Comparison of ENCODE assay signal across 1 cellular context in genomic region chr19:4987286-4987685, GRCh38.
TF ChIP-seq lines count a peak whose summit lies in the region.

No MANE protein-coding gene starts in this region.

TF ChIP-seq in K562, 482 proteins besides CTCF, POLR2A, EP300 and RAD21 (continued from another document and continues in another):
- TF ChIP-seq, protein P1, sequence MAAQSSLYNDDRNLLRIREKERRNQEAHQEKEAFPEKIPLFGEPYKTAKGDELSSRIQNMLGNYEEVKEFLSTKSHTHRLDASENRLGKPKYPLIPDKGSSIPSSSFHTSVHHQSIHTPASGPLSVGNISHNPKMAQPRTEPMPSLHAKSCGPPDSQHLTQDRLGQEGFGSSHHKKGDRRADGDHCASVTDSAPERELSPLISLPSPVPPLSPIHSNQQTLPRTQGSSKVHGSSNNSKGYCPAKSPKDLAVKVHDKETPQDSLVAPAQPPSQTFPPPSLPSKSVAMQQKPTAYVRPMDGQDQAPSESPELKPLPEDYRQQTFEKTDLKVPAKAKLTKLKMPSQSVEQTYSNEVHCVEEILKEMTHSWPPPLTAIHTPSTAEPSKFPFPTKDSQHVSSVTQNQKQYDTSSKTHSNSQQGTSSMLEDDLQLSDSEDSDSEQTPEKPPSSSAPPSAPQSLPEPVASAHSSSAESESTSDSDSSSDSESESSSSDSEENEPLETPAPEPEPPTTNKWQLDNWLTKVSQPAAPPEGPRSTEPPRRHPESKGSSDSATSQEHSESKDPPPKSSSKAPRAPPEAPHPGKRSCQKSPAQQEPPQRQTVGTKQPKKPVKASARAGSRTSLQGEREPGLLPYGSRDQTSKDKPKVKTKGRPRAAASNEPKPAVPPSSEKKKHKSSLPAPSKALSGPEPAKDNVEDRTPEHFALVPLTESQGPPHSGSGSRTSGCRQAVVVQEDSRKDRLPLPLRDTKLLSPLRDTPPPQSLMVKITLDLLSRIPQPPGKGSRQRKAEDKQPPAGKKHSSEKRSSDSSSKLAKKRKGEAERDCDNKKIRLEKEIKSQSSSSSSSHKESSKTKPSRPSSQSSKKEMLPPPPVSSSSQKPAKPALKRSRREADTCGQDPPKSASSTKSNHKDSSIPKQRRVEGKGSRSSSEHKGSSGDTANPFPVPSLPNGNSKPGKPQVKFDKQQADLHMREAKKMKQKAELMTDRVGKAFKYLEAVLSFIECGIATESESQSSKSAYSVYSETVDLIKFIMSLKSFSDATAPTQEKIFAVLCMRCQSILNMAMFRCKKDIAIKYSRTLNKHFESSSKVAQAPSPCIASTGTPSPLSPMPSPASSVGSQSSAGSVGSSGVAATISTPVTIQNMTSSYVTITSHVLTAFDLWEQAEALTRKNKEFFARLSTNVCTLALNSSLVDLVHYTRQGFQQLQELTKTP (IDR thresholded peaks at IDR 0.05; ENCODE audit: low read depth in 1 of 2, partially characterized antibody in 2 of 2) = no peak
- TF ChIP-seq SMC3 (conservative IDR thresholded peaks at IDR 0.05; ENCODE audit: insufficient read depth, low read depth, low read length) = no peak
- TF ChIP-seq MBD2 (IDR thresholded peaks at IDR 0.05; ENCODE audit: borderline replicate concordance, low read depth) = no peak
- no peak for TF ChIP-seq CSDE1 (IDR thresholded peaks at IDR 0.05)
- TF ChIP-seq NFYB (IDR thresholded peaks at IDR 0.05; ENCODE audit: extremely low read depth, insufficient read length) = no peak
- no peak for TF ChIP-seq ZNF780A (CRISPR knock-in tag; IDR thresholded peaks at IDR 0.05)
- TF ChIP-seq C11orf30 (IDR thresholded peaks at IDR 0.05; ENCODE audit: low read depth) = no peak
- TF ChIP-seq NR3C1 (CRISPR knock-in tag; IDR thresholded peaks at IDR 0.05) = no peak
- no peak for TF ChIP-seq GTF2F1 (IDR thresholded peaks at IDR 0.05; ENCODE audit: low read depth, low read length)
- no peak for TF ChIP-seq HOMEZ (CRISPR knock-in tag; IDR thresholded peaks at IDR 0.05)
- TF ChIP-seq, protein P2, sequence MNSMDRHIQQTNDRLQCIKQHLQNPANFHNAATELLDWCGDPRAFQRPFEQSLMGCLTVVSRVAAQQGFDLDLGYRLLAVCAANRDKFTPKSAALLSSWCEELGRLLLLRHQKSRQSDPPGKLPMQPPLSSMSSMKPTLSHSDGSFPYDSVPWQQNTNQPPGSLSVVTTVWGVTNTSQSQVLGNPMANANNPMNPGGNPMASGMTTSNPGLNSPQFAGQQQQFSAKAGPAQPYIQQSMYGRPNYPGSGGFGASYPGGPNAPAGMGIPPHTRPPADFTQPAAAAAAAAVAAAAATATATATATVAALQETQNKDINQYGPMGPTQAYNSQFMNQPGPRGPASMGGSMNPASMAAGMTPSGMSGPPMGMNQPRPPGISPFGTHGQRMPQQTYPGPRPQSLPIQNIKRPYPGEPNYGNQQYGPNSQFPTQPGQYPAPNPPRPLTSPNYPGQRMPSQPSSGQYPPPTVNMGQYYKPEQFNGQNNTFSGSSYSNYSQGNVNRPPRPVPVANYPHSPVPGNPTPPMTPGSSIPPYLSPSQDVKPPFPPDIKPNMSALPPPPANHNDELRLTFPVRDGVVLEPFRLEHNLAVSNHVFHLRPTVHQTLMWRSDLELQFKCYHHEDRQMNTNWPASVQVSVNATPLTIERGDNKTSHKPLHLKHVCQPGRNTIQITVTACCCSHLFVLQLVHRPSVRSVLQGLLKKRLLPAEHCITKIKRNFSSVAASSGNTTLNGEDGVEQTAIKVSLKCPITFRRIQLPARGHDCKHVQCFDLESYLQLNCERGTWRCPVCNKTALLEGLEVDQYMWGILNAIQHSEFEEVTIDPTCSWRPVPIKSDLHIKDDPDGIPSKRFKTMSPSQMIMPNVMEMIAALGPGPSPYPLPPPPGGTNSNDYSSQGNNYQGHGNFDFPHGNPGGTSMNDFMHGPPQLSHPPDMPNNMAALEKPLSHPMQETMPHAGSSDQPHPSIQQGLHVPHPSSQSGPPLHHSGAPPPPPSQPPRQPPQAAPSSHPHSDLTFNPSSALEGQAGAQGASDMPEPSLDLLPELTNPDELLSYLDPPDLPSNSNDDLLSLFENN (IDR thresholded peaks at IDR 0.05; ENCODE audit: low read depth in 2 of 2, low read length in 2 of 2) = no peak
- no peak for TF ChIP-seq CEBPB (tag; IDR thresholded peaks at IDR 0.05)
- TF ChIP-seq STAG1 (CRISPR knock-in tag; IDR thresholded peaks at IDR 0.05; ENCODE audit: borderline replicate concordance) = no peak
- no peak for TF ChIP-seq POU5F1 (IDR thresholded peaks at IDR 0.05; ENCODE audit: borderline replicate concordance, low read depth, low read length, partially characterized antibody)
- no peak for TF ChIP-seq POLR2H (tag; IDR thresholded peaks at IDR 0.05; ENCODE audit: low read depth)
- no peak for TF ChIP-seq ZNF584 (CRISPR knock-in tag; IDR thresholded peaks at IDR 0.05; ENCODE audit: low read depth)
- TF ChIP-seq ETV1 (tag; conservative IDR thresholded peaks at IDR 0.05; ENCODE audit: low read depth) = no peak
- TF ChIP-seq SRSF1 (IDR thresholded peaks at IDR 0.05; ENCODE audit: low read depth, low read length) = no peak
- TF ChIP-seq MCM7 (IDR thresholded peaks at IDR 0.05) = no peak
- TF ChIP-seq EWSR1 (IDR thresholded peaks at IDR 0.05; ENCODE audit: borderline replicate concordance, low read depth, partially characterized antibody) = no peak
- TF ChIP-seq ZBTB1 (CRISPR knock-in tag; IDR thresholded peaks at IDR 0.05; ENCODE audit: borderline replicate concordance, low read depth) = no peak
- TF ChIP-seq ZBTB40 (IDR thresholded peaks at IDR 0.05) = no peak
- TF ChIP-seq ZBTB40 (CRISPR knock-in tag; IDR thresholded peaks at IDR 0.05) = no peak
- no peak for TF ChIP-seq ESRRB (CRISPR knock-in tag; IDR thresholded peaks at IDR 0.05; ENCODE audit: borderline replicate concordance)
- TF ChIP-seq L3MBTL2 (IDR thresholded peaks at IDR 0.05) = no peak
- no peak for TF ChIP-seq ZNF586 (CRISPR knock-in tag; conservative IDR thresholded peaks at IDR 0.05)
- no peak for TF ChIP-seq SMARCC2 (IDR thresholded peaks at IDR 0.05; ENCODE audit: low read depth)
- TF ChIP-seq ATF7 (IDR thresholded peaks at IDR 0.05) = 0 out of 2 replicates have a peak, but pooled peaks have one; percentile 20
- no peak for TF ChIP-seq ZNF707 (CRISPR knock-in tag; conservative IDR thresholded peaks at IDR 0.05)
- TF ChIP-seq, protein P3, sequence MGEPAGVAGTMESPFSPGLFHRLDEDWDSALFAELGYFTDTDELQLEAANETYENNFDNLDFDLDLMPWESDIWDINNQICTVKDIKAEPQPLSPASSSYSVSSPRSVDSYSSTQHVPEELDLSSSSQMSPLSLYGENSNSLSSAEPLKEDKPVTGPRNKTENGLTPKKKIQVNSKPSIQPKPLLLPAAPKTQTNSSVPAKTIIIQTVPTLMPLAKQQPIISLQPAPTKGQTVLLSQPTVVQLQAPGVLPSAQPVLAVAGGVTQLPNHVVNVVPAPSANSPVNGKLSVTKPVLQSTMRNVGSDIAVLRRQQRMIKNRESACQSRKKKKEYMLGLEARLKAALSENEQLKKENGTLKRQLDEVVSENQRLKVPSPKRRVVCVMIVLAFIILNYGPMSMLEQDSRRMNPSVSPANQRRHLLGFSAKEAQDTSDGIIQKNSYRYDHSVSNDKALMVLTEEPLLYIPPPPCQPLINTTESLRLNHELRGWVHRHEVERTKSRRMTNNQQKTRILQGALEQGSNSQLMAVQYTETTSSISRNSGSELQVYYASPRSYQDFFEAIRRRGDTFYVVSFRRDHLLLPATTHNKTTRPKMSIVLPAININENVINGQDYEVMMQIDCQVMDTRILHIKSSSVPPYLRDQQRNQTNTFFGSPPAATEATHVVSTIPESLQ (CRISPR knock-in tag; IDR thresholded peaks at IDR 0.05) = no peak
- TF ChIP-seq, protein P4, sequence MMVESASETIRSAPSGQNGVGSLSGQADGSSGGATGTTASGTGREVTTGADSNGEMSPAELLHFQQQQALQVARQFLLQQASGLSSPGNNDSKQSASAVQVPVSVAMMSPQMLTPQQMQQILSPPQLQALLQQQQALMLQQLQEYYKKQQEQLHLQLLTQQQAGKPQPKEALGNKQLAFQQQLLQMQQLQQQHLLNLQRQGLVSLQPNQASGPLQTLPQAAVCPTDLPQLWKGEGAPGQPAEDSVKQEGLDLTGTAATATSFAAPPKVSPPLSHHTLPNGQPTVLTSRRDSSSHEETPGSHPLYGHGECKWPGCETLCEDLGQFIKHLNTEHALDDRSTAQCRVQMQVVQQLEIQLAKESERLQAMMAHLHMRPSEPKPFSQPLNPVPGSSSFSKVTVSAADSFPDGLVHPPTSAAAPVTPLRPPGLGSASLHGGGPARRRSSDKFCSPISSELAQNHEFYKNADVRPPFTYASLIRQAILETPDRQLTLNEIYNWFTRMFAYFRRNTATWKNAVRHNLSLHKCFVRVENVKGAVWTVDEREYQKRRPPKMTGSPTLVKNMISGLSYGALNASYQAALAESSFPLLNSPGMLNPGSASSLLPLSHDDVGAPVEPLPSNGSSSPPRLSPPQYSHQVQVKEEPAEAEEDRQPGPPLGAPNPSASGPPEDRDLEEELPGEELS (CRISPR knock-in tag; IDR thresholded peaks at IDR 0.05; ENCODE audit: borderline replicate concordance) = no peak
- TF ChIP-seq NCOR1 (IDR thresholded peaks at IDR 0.05) = peak; percentile 78
- no peak for TF ChIP-seq POLR2AphosphoS5 (IDR thresholded peaks at IDR 0.05; ENCODE audit: control insufficient read depth, insufficient read depth, low read depth, low read length)
- peak; percentile 78 for TF ChIP-seq CBFA2T3 (IDR thresholded peaks at IDR 0.05)
- no peak for TF ChIP-seq MCM3 (IDR thresholded peaks at IDR 0.05)
- TF ChIP-seq, protein P5, sequence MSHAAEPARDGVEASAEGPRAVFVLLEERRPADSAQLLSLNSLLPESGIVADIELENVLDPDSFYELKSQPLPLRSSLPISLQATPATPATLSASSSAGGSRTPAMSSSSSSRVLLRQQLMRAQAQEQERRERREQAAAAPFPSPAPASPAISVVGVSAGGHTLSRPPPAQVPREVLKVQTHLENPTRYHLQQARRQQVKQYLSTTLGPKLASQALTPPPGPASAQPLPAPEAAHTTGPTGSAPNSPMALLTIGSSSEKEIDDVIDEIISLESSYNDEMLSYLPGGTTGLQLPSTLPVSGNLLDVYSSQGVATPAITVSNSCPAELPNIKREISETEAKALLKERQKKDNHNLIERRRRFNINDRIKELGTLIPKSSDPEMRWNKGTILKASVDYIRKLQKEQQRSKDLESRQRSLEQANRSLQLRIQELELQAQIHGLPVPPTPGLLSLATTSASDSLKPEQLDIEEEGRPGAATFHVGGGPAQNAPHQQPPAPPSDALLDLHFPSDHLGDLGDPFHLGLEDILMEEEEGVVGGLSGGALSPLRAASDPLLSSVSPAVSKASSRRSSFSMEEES (CRISPR knock-in tag; IDR thresholded peaks at IDR 0.05) = no peak
- TF ChIP-seq ELF4 (CRISPR knock-in tag; IDR thresholded peaks at IDR 0.05) = no peak
